Comparison of ENCODE assay signal across 21 cellular contexts in the genomic region with DNA sequence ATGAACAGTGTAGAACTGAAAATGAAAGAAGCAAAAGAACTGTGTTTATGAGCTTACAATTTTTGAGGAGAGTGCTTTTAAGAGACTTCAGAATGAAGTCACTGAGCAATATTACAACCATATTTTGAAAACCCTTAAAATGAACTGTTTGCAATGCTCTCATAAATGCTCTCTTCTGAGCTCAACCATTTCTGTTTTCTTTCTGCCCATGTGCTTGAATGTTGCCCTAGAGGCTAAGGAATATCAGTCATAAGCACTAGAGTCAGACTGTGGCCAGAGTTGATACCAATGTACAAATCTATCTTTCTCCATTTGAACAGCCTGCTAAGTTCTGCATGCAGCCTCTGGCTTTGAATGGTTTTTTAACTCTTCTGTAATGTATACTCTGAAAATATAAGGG.
DNase-seq lines count a peak whose midpoint lies in the region; ATAC-seq and TF ChIP-seq lines count a peak whose summit lies in the region.
"Had no signal": no experiment of that assay in that cellular context is flagged by ENCODE, and none has a peak within 500 bp of the region (broad histone marks: within the 10 kb centered on the region; RNA-seq: fewer than 3 reads in every experiment).

No MANE protein-coding gene starts in this region.

- no peak overlapping the region for H3K27ac ChIP-seq in MM.1S (ENCODE audit: low read length)
- no peak overlapping the region for H3K27ac ChIP-seq in Peyer's patch
- H3K27ac ChIP-seq: SK-N-MC, thyroid gland had no signal

- DNase-seq in MM.1S, result peak; percentile 19
- no peak for DNase-seq in Peyer's patch
- no peak for DNase-seq in islet precursor cell
- no peak for DNase-seq in NCI-H526 treated with DMSO at 0.1 percent for 48 hours (lab: John Stamatoyannopoulos, UW)
- DNase-seq: activated CD8-positive, alpha-beta T cell treated with anti-CD3 and anti-CD28 coated beads, Interleukin-2, amount 10 ng/mL, durations not matched to agents 7 days and 5 days; activated effector memory CD4-positive, alpha-beta T cell treated with anti-CD3 and anti-CD28 coated beads, Interleukin-2, amount 50 U/mL, for 16 hours; activated naive CD8-positive, alpha-beta T cell treated with anti-CD3 and anti-CD28 coated beads, Interleukin-2, amount 10 ng/mL, durations not matched to agents 7 days and 5 days; activated T-cell treated with anti-CD3 and anti-CD28 coated beads for 4 hours; CD4-positive, CD25-positive, alpha-beta regulatory T cell; dermis blood vessel endothelial cell; EL; MG63; NCI-H1417 treated with DMSO at 0.1 percent for 48 hours; NCI-H524; T-helper 2 cell; thyroid gland had no signal

- TF ChIP-seq CTCF in MM.1S (IDR thresholded peaks at IDR 0.05; ENCODE audit: low read length), result no peak
- TF ChIP-seq CTCF in Peyer's patch (IDR thresholded peaks at IDR 0.05), result no peak

- H3K4me3 ChIP-seq in MM.1S (ENCODE audit: low read length) (no peak overlapping the region), Peyer's patch (no peak overlapping the region)
- H3K4me3 ChIP-seq: MG63, SK-N-MC, thyroid gland had no signal

- H3K79me2 ChIP-seq in MM.1S (ENCODE audit: low read length), result no peaks in the 10 kb centered on the region

- no peak overlapping the region for H3K9ac ChIP-seq in MM.1S (ENCODE audit: low read length)

- ATAC-seq in GM19324 (IDR thresholded peaks at IDR 0.05; ENCODE audit: low FRiP score, unreplicated experiment) (peak; percentile 31), GM21723 (IDR thresholded peaks at IDR 0.05; ENCODE audit: unreplicated experiment) (peak; percentile 27), GM19328 (IDR thresholded peaks at IDR 0.05; ENCODE audit: unreplicated experiment) (no peak)
- ATAC-seq: activated CD8-positive, alpha-beta T cell treated with anti-CD3 and anti-CD28 coated beads, Interleukin-2, amount 10 ng/mL, durations not matched to agents 7 days and 5 days; sciatic nerve had no signal

- peak overlapping the region; percentile 27; the same call in 1 of the 2 replicates for H2AFZ ChIP-seq in MM.1S (ENCODE audit: low read length)

- H3K36me3 ChIP-seq in MM.1S (replicated peaks; ENCODE audit: insufficient read depth, low read length) (no peaks in the 10 kb centered on the region), Peyer's patch (no peaks in the 10 kb centered on the region)
- H3K36me3 ChIP-seq: MG63, thyroid gland had no signal

- H3K9me3 ChIP-seq in MM.1S (replicated peaks; ENCODE audit: insufficient read depth, low read length) (no peaks in the 10 kb centered on the region), Peyer's patch (no peaks in the 10 kb centered on the region)
- H3K9me3 ChIP-seq: MG63, thyroid gland had no signal

- H4K20me1 ChIP-seq in MM.1S (ENCODE audit: insufficient read depth, low read length), result no peaks in the 10 kb centered on the region

- TF ChIP-seq POLR2A in Peyer's patch (IDR thresholded peaks at IDR 0.05), result no peak

- no peaks in the 10 kb centered on the region for H3F3A ChIP-seq in MM.1S (ENCODE audit: insufficient read depth, low read length)

- H3K4me1 ChIP-seq in MM.1S (ENCODE audit: low read length) (no peaks in the 10 kb centered on the region), Peyer's patch (no peaks in the 10 kb centered on the region)
- H3K4me1 ChIP-seq: thyroid gland had no signal

- H3K4me2 ChIP-seq in MM.1S (ENCODE audit: low read depth, low read length), result peak overlapping the region; percentile 49

- H3K27me3 ChIP-seq in MM.1S (replicated peaks; ENCODE audit: insufficient read depth, low read length), result no peaks in the 10 kb centered on the region
- H3K27me3 ChIP-seq in Peyer's patch, result no peaks in the 10 kb centered on the region
- H3K27me3 ChIP-seq: MG63, thyroid gland had no signal

- H3K9me2 ChIP-seq in MM.1S (replicated peaks; ENCODE audit: insufficient read depth, low read length), result no peaks in the 10 kb centered on the region
